9 cellular contexts compared by ENCODE assay signal in genomic region chr6:130513770-130514169, GRCh38.
DNase-seq lines count a peak whose midpoint lies in the region; ATAC-seq and TF ChIP-seq lines count a peak whose summit lies in the region.
"Had no signal": no experiment of that assay in that cellular context is flagged by ENCODE, and none has a peak within 500 bp of the region (broad histone marks: within the 10 kb centered on the region; RNA-seq: fewer than 3 reads in every experiment).

No MANE protein-coding gene starts in this region.

- H3K27ac ChIP-seq in mesenchymal stem cell (ENCODE audit: low read length, poor library complexity, severe bottlenecking): no peak overlapping the region
- H3K27ac ChIP-seq: gastrocnemius medialis had no signal

- no peaks in the 10 kb centered on the region for H3K79me1 ChIP-seq in mesenchymal stem cell (replicated peaks; ENCODE audit: low read length, poor library complexity, severe bottlenecking)

- ATAC-seq in GM21447 (IDR thresholded peaks at IDR 0.05; ENCODE audit: unreplicated experiment): peak; percentile 70

- no peak overlapping the region for H2BK120ac ChIP-seq in mesenchymal stem cell (ENCODE audit: low read depth, low read length)

- no peak overlapping the region for H3K4me3 ChIP-seq in mesenchymal stem cell (ENCODE audit: insufficient read depth in 1 of 2, low read depth in 1 of 2, low read length in 2 of 2)
- H3K4me3 ChIP-seq: gastrocnemius medialis had no signal

- H3K14ac ChIP-seq in mesenchymal stem cell (ENCODE audit: low read length in 2 of 2): no peak overlapping the region

- no peak overlapping the region for H2AFZ ChIP-seq in mesenchymal stem cell (ENCODE audit: low read depth, low read length)

- no peak overlapping the region for H3K4me2 ChIP-seq in mesenchymal stem cell (ENCODE audit: low read length, poor library complexity, severe bottlenecking)

- H3K4me1 ChIP-seq in mesenchymal stem cell (ENCODE audit: control insufficient read depth, insufficient read depth, low read depth, low read length): no peaks in the 10 kb centered on the region

- DNase-seq in COLO668 (lab: John Stamatoyannopoulos, UW; ENCODE audit: unreplicated experiment) (peak; percentile 3), LHCN-M2 (ENCODE audit: low read depth) (peak; percentile 50), mesenchymal stem cell (peak; percentile 67), NCI-H2029 (lab: John Stamatoyannopoulos, UW) (no peak), chondrocyte (ENCODE audit: low spot score) (no peak), HEK293T (ENCODE audit: extremely low spot score) (no peak)
- peak; percentile 34 for DNase-seq in activated effector memory CD4-positive, alpha-beta T cell treated with Interleukin-2 at 50 U/mL for 16 hours
- DNase-seq: gastrocnemius medialis had no signal

- no peak overlapping the region for H3K23ac ChIP-seq in mesenchymal stem cell (ENCODE audit: low read length in 2 of 2)

- H3K27ac Mint-ChIP-seq in chondrocyte (ENCODE audit: unreplicated experiment): no peak overlapping the region

- no peaks in the 10 kb centered on the region for H3K9me3 ChIP-seq in mesenchymal stem cell (ENCODE audit: control insufficient read depth, low read length)
- H3K9me3 ChIP-seq: gastrocnemius medialis had no signal

- TF ChIP-seq CTCF in chondrocyte (IDR thresholded peaks at IDR 0.05): no peak

- no peak overlapping the region for H2AK5ac ChIP-seq in mesenchymal stem cell (ENCODE audit: low read length, severe bottlenecking)

- H4K8ac ChIP-seq in mesenchymal stem cell (ENCODE audit: low read length): no peak overlapping the region

- peaks cover 6% of the 10 kb centered on the region for H3K4me1 Mint-ChIP-seq in chondrocyte (ENCODE audit: low read depth)

- H3K18ac ChIP-seq in mesenchymal stem cell (ENCODE audit: low read depth in 1 of 2, low read length in 2 of 2): no peak overlapping the region

- H3K9ac ChIP-seq in mesenchymal stem cell (ENCODE audit: low read length): no peak overlapping the region

- no peak overlapping the region for H3K4me3 Mint-ChIP-seq in chondrocyte (ENCODE audit: unreplicated experiment)

- no peak overlapping the region for H4K91ac ChIP-seq in mesenchymal stem cell (ENCODE audit: low read length)

- no peak overlapping the region for H2BK5ac ChIP-seq in mesenchymal stem cell (ENCODE audit: low read depth, low read length, poor library complexity, severe bottlenecking)

- H3K9me3 Mint-ChIP-seq in chondrocyte (ENCODE audit: low read depth): no peaks in the 10 kb centered on the region

- no peaks in the 10 kb centered on the region for H3K36me3 ChIP-seq in mesenchymal stem cell (ENCODE audit: control insufficient read depth in 1 of 2, insufficient read depth in 2 of 2, low read depth in 1 of 2, low read length in 2 of 2)
- H3K36me3 ChIP-seq: gastrocnemius medialis had no signal

- 65% methylated on average over 3 of the region's 3 CpGs for WGBS in mesenchymal stem cell

- H2BK12ac ChIP-seq in mesenchymal stem cell (ENCODE audit: low read length in 2 of 2): no peak overlapping the region

- CTCF ChIA-PET in HEK293T (lab: Yijun Ruan, JAX): no interaction called here

- H3K36me3 Mint-ChIP-seq in chondrocyte (ENCODE audit: low read depth): no peaks in the 10 kb centered on the region

- no peak overlapping the region for H2BK15ac ChIP-seq in mesenchymal stem cell (ENCODE audit: low read depth, poor library complexity, severe bottlenecking)

- POLR2A ChIA-PET in HEK293T (lab: Yijun Ruan, JAX): no interaction called here

- no peaks in the 10 kb centered on the region for H3K27me3 Mint-ChIP-seq in chondrocyte (ENCODE audit: low read depth)

- H3K4ac ChIP-seq in mesenchymal stem cell (ENCODE audit: low read depth in 1 of 2, low read length in 2 of 2): no peak overlapping the region

- no peaks in the 10 kb centered on the region for H3K27me3 ChIP-seq in mesenchymal stem cell (ENCODE audit: control insufficient read depth in 1 of 2, insufficient read depth in 1 of 2, low read length in 2 of 2)
- H3K27me3 ChIP-seq: gastrocnemius medialis had no signal

TF ChIP-seq in HEK293T, 16 proteins besides CTCF, POLR2A, EP300 and RAD21:
- TF ChIP-seq ARNT (IDR thresholded peaks at IDR 0.05) (no peak), SP1 (IDR thresholded peaks at IDR 0.05) (no peak), BHLHE40 (IDR thresholded peaks at IDR 0.05; ENCODE audit: borderline replicate concordance) (no peak), ELF4 (IDR thresholded peaks at IDR 0.05) (no peak), CTBP1 (IDR thresholded peaks at IDR 0.05; ENCODE audit: borderline replicate concordance) (no peak)
TF ChIP-seq in HEK293T: peak in this region for 0.

Comparison
In these comparisons a context has a peak if more than half of its experiments do, and no peak if none do; other contexts are left out.
1. DNase-seq: peak in COLO668 (single experiment), LHCN-M2 (single experiment), activated effector memory CD4-positive, alpha-beta T cell treated with Interleukin-2 at 50 U/mL for 16 hours (single experiment) and mesenchymal stem cell (single experiment); none in NCI-H2029 (single experiment), chondrocyte (single experiment) and HEK293T (single experiment).